In the genomic region with DNA sequence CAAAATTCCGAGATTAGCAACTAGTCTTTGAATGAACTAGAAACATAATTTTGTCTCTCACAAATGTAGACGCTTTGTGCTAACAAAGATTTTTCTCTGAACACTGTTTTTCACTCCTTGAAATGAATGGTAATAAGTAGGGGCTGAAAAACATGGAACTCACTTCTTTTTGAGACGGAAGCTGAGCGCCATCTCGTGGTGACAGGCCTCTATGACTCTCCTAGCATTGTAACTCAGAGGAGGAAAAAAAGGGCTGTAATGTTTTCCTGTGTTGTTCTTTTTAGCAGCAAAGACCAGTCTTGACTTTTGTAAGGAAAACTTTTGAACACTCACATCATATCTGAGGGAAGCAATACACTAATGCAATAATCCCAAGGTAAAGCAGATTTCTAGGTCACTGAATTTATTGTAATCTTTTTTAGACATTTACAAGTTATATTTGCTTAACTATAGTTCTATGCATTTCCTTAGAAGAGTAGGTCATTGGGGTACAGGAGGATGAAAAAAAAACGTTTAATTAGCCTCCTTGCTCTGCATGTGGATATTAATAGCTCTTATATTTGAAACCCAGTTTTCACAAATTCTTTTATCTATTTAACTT, we compare ENCODE assay signal across 8 cellular contexts.
DNase-seq lines count a peak whose midpoint lies in the region; ATAC-seq, FAIRE-seq and TF ChIP-seq lines count a peak whose summit lies in the region.

No MANE protein-coding gene starts in this region.

- WGBS in K562 (ENCODE audit: insufficient coverage, low coverage, missing lambda C conversion rate) = 1% methylated on average over 6 of the region's 6 CpGs
- WGBS in upper lobe of left lung, 2 donors = 4 to 6% methylated on average over 6 of the region's 6 CpGs

- intact Hi-C loops in K562 (cut with micrococcal nuclease) = no loop called here

- in situ Hi-C loops in K562 (cut with MboI) = no loop called here

- H3K36me3 ChIP-seq in K562 (ENCODE audit: control insufficient read depth, insufficient read depth, low read length) = no peaks in the 10 kb centered on the region
- no peaks in the 10 kb centered on the region for H3K36me3 ChIP-seq in upper lobe of left lung

- TF ChIP-seq RAD21 in K562 (CRISPR knock-in tag; conservative IDR thresholded peaks at IDR 0.05 in 1 of 2, IDR thresholded peaks at IDR 0.05 in 1 of 2) = peak; percentile 43 to 70

- H3K9me3 ChIP-seq in K562 (replicated peaks; ENCODE audit: control insufficient read depth, insufficient read depth, low read depth, low read length) (no peaks in the 10 kb centered on the region), upper lobe of left lung (no peaks in the 10 kb centered on the region)

- H3K4me3 ChIP-seq in K562 (no peak overlapping the region), upper lobe of left lung (no peak overlapping the region)

- peak; percentile 71 for DNase-seq in NCI-H510A treated with DMSO at 0.1 percent for 48 hours (lab: John Stamatoyannopoulos, UW)
- DNase-seq in NCI-H510A (lab: John Stamatoyannopoulos, UW) = no peak
- peak; percentile 70 for DNase-seq in NCI-H774 (lab: John Stamatoyannopoulos, UW)
- DNase-seq in K562 (ENCODE audit: extremely low read depth in 1 of 4, low spot score in 3 of 4) = peak; percentile 11 to 51 (median 22)
- peak; percentile 54 for DNase-seq in kidney glomerular epithelial cell (lab: John Stamatoyannopoulos, UW)
- peak in 1 of 2 donors; percentile 32 for DNase-seq in upper lobe of left lung

- POLR2A ChIA-PET in K562 (lab: Yijun Ruan, JAX) = no interaction called here

- no peaks in the 10 kb centered on the region for H3K9me1 ChIP-seq in K562 (ENCODE audit: control insufficient read depth, insufficient read depth, low read length)

- no peaks in the 10 kb centered on the region for H4K20me1 ChIP-seq in K562 (replicated peaks; ENCODE audit: control insufficient read depth, insufficient read depth, low read length)

- H3K27ac ChIP-seq in K562 (ENCODE audit: extremely low read depth, low read depth, low read length) (no peak overlapping the region), upper lobe of left lung (no peak overlapping the region)

- TF ChIP-seq POLR2A in K562 (conservative IDR thresholded peaks at IDR 0.05) = no peak
- no peak for TF ChIP-seq POLR2A in upper lobe of left lung (IDR thresholded peaks at IDR 0.05)

- H2AFZ ChIP-seq in K562 (ENCODE audit: low read depth, low read length) = no peak overlapping the region

- H3K27me3 ChIP-seq in K562 (ENCODE audit: control insufficient read depth in 2 of 2, insufficient read depth in 2 of 2, low read length in 2 of 2) (no peaks in the 10 kb centered on the region), upper lobe of left lung (no peaks in the 10 kb centered on the region)

- TF ChIP-seq EP300 in K562 (IDR thresholded peaks at IDR 0.05; ENCODE audit: low read length) (no peak), upper lobe of left lung (IDR thresholded peaks at IDR 0.05) (no peak)

- no peaks in the 10 kb centered on the region for H3K4me1 ChIP-seq in K562 (replicated peaks in 1 of 2; ENCODE audit: control insufficient read depth in 2 of 2, insufficient read depth in 2 of 2, low read length in 2 of 2)
- no peaks in the 10 kb centered on the region for H3K4me1 ChIP-seq in upper lobe of left lung

- no peaks in the 10 kb centered on the region for H3K79me2 ChIP-seq in K562 (ENCODE audit: control insufficient read depth, insufficient read depth, low read length)

- H3K4me2 ChIP-seq in K562 (ENCODE audit: insufficient read depth, low read length) = no peak overlapping the region

- no TSS peak for BruUV-seq in K562 (replicated peaks; lab: Mats Ljungman, UMichigan)

- H3K9ac ChIP-seq in K562 (ENCODE audit: insufficient read depth in 1 of 2, low read depth in 2 of 2, low read length in 2 of 2) = no peak overlapping the region

- TF ChIP-seq CTCF in K562 (IDR thresholded peaks at IDR 0.05 in 2 of 3, conservative IDR thresholded peaks at IDR 0.05 in 1 of 3; ENCODE audit: insufficient read depth in 2 of 3, low read depth in 1 of 3, low read length in 3 of 3) = peak; percentile 41 to 60 (median 58); a peak in 5 of 6 replicates
- TF ChIP-seq CTCF in upper lobe of left lung (IDR thresholded peaks at IDR 0.05) = peak; percentile 12 to 66 (median 40)

- CTCF ChIA-PET in K562 (lab: Yijun Ruan, JAX; ENCODE audit: low intra/inter-chr PET ratio) = no interaction called here

- FAIRE-seq in K562 (lab: Jason Lieb, UNC) = peak; percentile 58

- ATAC-seq in HG03432 (IDR thresholded peaks at IDR 0.05; ENCODE audit: unreplicated experiment) = peak; percentile 66
- ATAC-seq in K562 = no peak
- ATAC-seq in upper lobe of left lung (ENCODE audit: low FRiP score in 2 of 2) = peak in 1 of 2 donors; percentile 60
- ATAC-seq in HG02763 (IDR thresholded peaks at IDR 0.05; ENCODE audit: unreplicated experiment) = no peak

TF ChIP-seq in K562, 482 proteins besides CTCF, POLR2A, EP300 and RAD21:
- TF ChIP-seq, protein P1, sequence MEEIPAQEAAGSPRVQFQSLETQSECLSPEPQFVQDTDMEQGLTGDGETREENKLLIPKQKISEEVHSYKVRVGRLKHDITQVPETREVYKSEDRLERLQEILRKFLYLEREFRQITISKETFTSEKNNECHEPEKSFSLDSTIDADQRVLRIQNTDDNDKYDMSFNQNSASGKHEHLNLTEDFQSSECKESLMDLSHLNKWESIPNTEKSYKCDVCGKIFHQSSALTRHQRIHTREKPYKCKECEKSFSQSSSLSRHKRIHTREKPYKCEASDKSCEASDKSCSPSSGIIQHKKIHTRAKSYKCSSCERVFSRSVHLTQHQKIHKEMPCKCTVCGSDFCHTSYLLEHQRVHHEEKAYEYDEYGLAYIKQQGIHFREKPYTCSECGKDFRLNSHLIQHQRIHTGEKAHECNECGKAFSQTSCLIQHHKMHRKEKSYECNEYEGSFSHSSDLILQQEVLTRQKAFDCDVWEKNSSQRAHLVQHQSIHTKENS (CRISPR knock-in tag; IDR thresholded peaks at IDR 0.05) = no peak
- TF ChIP-seq, protein P2, sequence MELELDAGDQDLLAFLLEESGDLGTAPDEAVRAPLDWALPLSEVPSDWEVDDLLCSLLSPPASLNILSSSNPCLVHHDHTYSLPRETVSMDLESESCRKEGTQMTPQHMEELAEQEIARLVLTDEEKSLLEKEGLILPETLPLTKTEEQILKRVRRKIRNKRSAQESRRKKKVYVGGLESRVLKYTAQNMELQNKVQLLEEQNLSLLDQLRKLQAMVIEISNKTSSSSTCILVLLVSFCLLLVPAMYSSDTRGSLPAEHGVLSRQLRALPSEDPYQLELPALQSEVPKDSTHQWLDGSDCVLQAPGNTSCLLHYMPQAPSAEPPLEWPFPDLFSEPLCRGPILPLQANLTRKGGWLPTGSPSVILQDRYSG (tag; conservative IDR thresholded peaks at IDR 0.05; ENCODE audit: low read depth) = no peak
- TF ChIP-seq FOXJ3 (CRISPR knock-in tag; IDR thresholded peaks at IDR 0.05) (no peak), ZNF444 (CRISPR knock-in tag; IDR thresholded peaks at IDR 0.05) (no peak), EGR1 (conservative IDR thresholded peaks at IDR 0.05) (no peak), ZNF584 (CRISPR knock-in tag; IDR thresholded peaks at IDR 0.05; ENCODE audit: low read depth) (no peak), SMC3 (conservative IDR thresholded peaks at IDR 0.05; ENCODE audit: insufficient read depth, low read depth, low read length) (peak; percentile 35; the same call in 1 of the 2 replicates), ZNF133 (CRISPR knock-in tag; IDR thresholded peaks at IDR 0.05) (no peak), ZNF274 (IDR thresholded peaks at IDR 0.05; ENCODE audit: borderline replicate concordance, low read depth, low read length) (no peak), ZFP1 (CRISPR knock-in tag; IDR thresholded peaks at IDR 0.05) (no peak), NCOA1 (IDR thresholded peaks at IDR 0.05; ENCODE audit: low read depth) (no peak)
- TF ChIP-seq, protein P3, sequence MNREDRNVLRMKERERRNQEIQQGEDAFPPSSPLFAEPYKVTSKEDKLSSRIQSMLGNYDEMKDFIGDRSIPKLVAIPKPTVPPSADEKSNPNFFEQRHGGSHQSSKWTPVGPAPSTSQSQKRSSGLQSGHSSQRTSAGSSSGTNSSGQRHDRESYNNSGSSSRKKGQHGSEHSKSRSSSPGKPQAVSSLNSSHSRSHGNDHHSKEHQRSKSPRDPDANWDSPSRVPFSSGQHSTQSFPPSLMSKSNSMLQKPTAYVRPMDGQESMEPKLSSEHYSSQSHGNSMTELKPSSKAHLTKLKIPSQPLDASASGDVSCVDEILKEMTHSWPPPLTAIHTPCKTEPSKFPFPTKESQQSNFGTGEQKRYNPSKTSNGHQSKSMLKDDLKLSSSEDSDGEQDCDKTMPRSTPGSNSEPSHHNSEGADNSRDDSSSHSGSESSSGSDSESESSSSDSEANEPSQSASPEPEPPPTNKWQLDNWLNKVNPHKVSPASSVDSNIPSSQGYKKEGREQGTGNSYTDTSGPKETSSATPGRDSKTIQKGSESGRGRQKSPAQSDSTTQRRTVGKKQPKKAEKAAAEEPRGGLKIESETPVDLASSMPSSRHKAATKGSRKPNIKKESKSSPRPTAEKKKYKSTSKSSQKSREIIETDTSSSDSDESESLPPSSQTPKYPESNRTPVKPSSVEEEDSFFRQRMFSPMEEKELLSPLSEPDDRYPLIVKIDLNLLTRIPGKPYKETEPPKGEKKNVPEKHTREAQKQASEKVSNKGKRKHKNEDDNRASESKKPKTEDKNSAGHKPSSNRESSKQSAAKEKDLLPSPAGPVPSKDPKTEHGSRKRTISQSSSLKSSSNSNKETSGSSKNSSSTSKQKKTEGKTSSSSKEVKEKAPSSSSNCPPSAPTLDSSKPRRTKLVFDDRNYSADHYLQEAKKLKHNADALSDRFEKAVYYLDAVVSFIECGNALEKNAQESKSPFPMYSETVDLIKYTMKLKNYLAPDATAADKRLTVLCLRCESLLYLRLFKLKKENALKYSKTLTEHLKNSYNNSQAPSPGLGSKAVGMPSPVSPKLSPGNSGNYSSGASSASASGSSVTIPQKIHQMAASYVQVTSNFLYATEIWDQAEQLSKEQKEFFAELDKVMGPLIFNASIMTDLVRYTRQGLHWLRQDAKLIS (CRISPR knock-in tag; IDR thresholded peaks at IDR 0.05) = no peak
- TF ChIP-seq, protein P4, sequence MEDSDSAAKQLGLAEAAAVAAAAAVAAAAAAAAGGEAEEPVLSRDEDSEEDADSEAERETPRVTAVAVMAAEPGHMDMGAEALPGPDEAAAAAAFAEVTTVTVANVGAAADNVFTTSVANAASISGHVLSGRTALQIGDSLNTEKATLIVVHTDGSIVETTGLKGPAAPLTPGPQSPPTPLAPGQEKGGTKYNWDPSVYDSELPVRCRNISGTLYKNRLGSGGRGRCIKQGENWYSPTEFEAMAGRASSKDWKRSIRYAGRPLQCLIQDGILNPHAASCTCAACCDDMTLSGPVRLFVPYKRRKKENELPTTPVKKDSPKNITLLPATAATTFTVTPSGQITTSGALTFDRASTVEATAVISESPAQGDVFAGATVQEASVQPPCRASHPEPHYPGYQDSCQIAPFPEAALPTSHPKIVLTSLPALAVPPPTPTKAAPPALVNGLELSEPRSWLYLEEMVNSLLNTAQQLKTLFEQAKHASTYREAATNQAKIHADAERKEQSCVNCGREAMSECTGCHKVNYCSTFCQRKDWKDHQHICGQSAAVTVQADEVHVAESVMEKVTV (CRISPR knock-in tag; IDR thresholded peaks at IDR 0.05) = peak; percentile 41; the same call in 1 of the 2 replicates
